8 cellular contexts compared by ENCODE assay signal in the genomic region with DNA sequence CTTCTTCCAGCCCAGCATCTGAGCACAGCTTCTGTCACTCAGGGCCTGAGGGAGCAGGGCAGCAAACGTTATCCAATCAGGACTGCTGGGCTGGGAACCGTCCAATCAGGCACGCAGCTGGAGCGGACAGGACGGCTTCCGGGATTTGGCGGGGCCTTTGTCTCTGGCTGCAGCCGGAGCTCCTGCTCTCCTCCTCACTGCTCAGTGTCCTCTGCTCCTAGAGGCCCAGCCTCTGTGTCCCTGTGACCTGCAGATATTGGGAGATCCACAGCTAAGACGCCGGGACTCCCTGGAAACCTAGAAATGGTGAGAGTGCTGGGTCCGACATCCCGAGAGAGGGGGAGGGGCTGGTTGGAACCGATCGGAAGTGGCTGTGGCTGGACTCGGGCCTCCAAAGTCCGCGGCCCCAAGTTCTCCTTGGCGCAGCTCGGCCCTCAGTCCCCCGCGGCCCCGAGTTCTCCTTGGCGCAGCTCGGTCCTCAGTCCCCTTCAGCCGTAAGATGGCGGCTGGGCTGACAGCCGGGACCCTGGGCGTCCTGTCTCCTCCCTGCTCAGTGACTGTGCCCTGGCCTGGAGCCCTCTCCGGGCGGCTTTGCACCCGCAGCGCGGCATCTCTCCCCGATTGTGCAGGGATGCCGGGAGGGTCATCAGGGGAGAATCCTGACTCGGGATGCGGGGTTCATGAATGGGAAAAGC.
A peak's percentile ranks its signal among the peaks of the same experiment; 100 is the strongest.
DNase-seq lines count a peak whose midpoint lies in the region; ATAC-seq and TF ChIP-seq lines count a peak whose summit lies in the region.

A gene (plus strand): TSS at position 154 of the 695 bp plus-strand sequence. CDS start 150 bp downstream, at position 304.

- ATAC-seq in GM19025 (IDR thresholded peaks at IDR 0.05; ENCODE audit: low read depth, unreplicated experiment) (peak; percentile 97), HG03342 (IDR thresholded peaks at IDR 0.05; ENCODE audit: unreplicated experiment) (peak; percentile 98)

- TF ChIP-seq CTCF in AG09309 (IDR thresholded peaks at IDR 0.05; ENCODE audit: control insufficient read depth, insufficient read depth, low read depth, low read length, missing control alignments) = no peak

- peak; percentile 83 for DNase-seq in AG09309 (ENCODE audit: low read depth)
- DNase-seq in NCI-H446 (lab: John Stamatoyannopoulos, UW) = peak; percentile 22 to 76
- DNase-seq in activated CD4-positive, CD25-positive, alpha-beta regulatory T cell treated with anti-CD3 and anti-CD28 coated beads, Interleukin-2, amount 50 U/mL, for 16 hours (ENCODE audit: low read depth, low spot score) = peak; percentile 67
- DNase-seq in cerebellar cortex (ENCODE audit: low spot score) = peak; percentile 97
- peak; percentile 89 for DNase-seq in islet precursor cell
- peak; percentile 67 to 79 (median 76) for DNase-seq in stimulated activated CD4-positive, alpha-beta T cell treated with anti-CD3 and anti-CD28 coated beads, Interleukin-12 subunit alpha, Interleukin-12 subunit beta, amount 100 ng/mL, for 48 hours (ENCODE audit: low read depth in 2 of 3, low spot score in 1 of 3)

- peak within 1 kb of the TSS; percentile 64 for H3K4me3 ChIP-seq in AG09309 (ENCODE audit: control insufficient read depth, low read depth, low read length)

Comparison
In these comparisons a context has a peak if more than half of its experiments do, and no peak if none do; other contexts are left out.
1. Peak in every context shown above with its lines: DNase-seq, ATAC-seq and H3K4me3 ChIP-seq.